Comparison of ENCODE assay signal across 9 cellular contexts in the genomic region with DNA sequence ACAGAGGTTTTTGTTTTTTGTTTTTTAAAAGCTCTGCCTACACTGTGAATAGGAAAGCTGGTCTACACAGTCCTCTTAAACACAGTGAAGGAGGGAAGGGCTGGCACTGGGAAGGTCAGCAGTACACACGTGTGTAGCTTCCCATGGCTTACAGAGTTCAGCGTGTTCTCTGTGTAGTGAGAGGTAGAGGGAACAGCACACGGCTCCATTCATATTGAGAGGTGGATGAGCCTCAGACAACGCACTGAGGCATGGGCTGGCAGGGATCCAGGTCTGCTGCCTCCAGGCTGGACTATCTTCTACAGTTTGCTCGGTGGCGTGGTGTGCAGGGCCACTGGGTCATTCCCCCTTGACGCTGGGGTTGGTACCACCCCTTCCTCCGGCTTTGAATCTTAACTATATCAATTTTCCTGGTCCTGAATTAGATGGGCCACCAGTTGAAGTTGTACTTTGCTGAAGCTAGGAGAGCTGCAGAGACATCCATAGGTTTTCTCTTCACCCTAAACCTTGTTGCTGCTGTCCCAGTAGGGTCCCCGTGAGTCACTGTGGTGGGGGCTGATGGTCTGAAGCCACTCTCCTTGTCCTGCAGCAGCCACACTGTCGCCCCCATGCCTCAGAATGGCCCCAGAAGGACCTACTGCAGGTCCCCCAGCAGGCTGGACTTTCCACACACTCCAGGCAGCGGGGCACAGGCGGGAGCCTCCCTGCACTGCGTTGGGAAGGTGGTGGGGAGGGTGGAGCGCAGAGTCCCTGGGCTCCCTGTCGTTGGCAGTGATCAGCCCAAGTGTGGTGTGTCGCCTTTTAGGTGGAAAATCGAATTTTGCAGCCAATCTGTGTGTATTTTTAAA. TPM values are rescaled to one million over a fixed set of nuclear protein-coding genes. Genes with fewer than 3 reads are reported as not detected.
DNase-seq lines count a peak whose midpoint lies in the region; ATAC-seq and TF ChIP-seq lines count a peak whose summit lies in the region.
"Had no signal": no experiment of that assay in that cellular context is flagged by ENCODE, and none has a peak within 500 bp of the region (broad histone marks: within the 10 kb centered on the region; RNA-seq: fewer than 3 reads in every experiment).

No MANE protein-coding gene starts in this region.

- H3K27me3 ChIP-seq in body of pancreas (no peaks in the 10 kb centered on the region), ovary (no peaks in the 10 kb centered on the region)
- H3K27me3 ChIP-seq: upper lobe of left lung had no signal

- TF ChIP-seq POLR2A in body of pancreas (IDR thresholded peaks at IDR 0.05) = no peak
- no peak for TF ChIP-seq POLR2A in ovary (IDR thresholded peaks at IDR 0.05)

- H3K4me3 ChIP-seq in body of pancreas = no peak overlapping the region
- no peak overlapping the region for H3K4me3 ChIP-seq in ovary

- no peak for TF ChIP-seq EP300 in ovary (IDR thresholded peaks at IDR 0.05)

- H3K27ac Mint-ChIP-seq in activated CD4-positive, alpha-beta T cell treated with anti-CD3 and anti-CD28 coated beads for 36 hours = no peak overlapping the region

- H3K4me3 Mint-ChIP-seq in activated CD4-positive, alpha-beta T cell treated with anti-CD3 and anti-CD28 coated beads for 36 hours = peak overlapping the region; percentile 36

- H3K9me3 ChIP-seq in body of pancreas (no peaks in the 10 kb centered on the region), ovary (no peaks in the 10 kb centered on the region)
- H3K9me3 ChIP-seq: upper lobe of left lung had no signal

- H3K27ac ChIP-seq in body of pancreas (no peak overlapping the region), ovary (no peak overlapping the region)
- H3K27ac ChIP-seq: SK-N-MC had no signal

- peaks cover 10% of the 10 kb centered on the region for H3K36me3 Mint-ChIP-seq in activated CD4-positive, alpha-beta T cell treated with anti-CD3 and anti-CD28 coated beads for 36 hours (ENCODE audit: low read depth)

- peaks cover 27% of the 10 kb centered on the region for H3K4me1 ChIP-seq in body of pancreas
- H3K4me1 ChIP-seq in ovary (ENCODE audit: insufficient read depth) = peaks cover 8% of the 10 kb centered on the region

- no peaks in the 10 kb centered on the region for H3K27me3 Mint-ChIP-seq in activated CD4-positive, alpha-beta T cell treated with anti-CD3 and anti-CD28 coated beads for 36 hours

- WGBS in body of pancreas, 2 donors = 45 to 46% methylated on average over 14 to 17 of the region's 17 CpGs
- WGBS in ovary, 3 donors = 63 to 72% (median 65%) methylated on average over 17 of the region's 17 CpGs

- intact Hi-C loops in activated CD4-positive, alpha-beta T cell treated with anti-CD3 and anti-CD28 coated beads for 36 hours (cut with DNase I, micrococcal nuclease) = loop anchor here in 1 of 2 experiments (5.0 kb wide), 3 partner anchors 248 to 972 kb away; partner anchors contain the start of genes ADRM1, DIDO1 and PPDPF
- intact Hi-C loops in body of pancreas (cut with DNase I) (no loop called here), ovary (cut with DNase I) (loop anchor here in 1 of 4 donors (5.0 kb wide), 1 partner anchor 343 kb away; no protein-coding TSS in a partner anchor)

- H3K36me3 ChIP-seq in body of pancreas (replicated peaks in 1 of 2; ENCODE audit: insufficient read depth in 1 of 2, low read depth in 2 of 2) = peaks cover 10 to 19% of the 10 kb centered on the region in 2 donors
- no peaks in the 10 kb centered on the region for H3K36me3 ChIP-seq in ovary

- TF ChIP-seq CTCF in body of pancreas (IDR thresholded peaks at IDR 0.05) = no peak
- no peak for TF ChIP-seq CTCF in ovary (IDR thresholded peaks at IDR 0.05)

- DNase-seq in activated CD4-positive, alpha-beta T cell treated with anti-CD3 and anti-CD28 coated beads for 36 hours = no peak
- DNase-seq in activated CD4-positive, alpha-beta T cell treated with anti-CD3 and anti-CD28 coated beads for 1 hour = no peak
- DNase-seq in body of pancreas = peak; percentile 35 to 66 (median 52)
- peak; percentile 6 for DNase-seq in renal cortical epithelial cell (ENCODE audit: low read depth)
- no peak for DNase-seq in ovary
- DNase-seq in NCI-H510A treated with DMSO at 0.1 percent for 48 hours (lab: John Stamatoyannopoulos, UW) = no peak
- DNase-seq: NCI-H1092 treated with DMSO at 0.1 percent for 48 hours had no signal

- H3K9me3 Mint-ChIP-seq in activated CD4-positive, alpha-beta T cell treated with anti-CD3 and anti-CD28 coated beads for 36 hours (ENCODE audit: low read depth) = no peaks in the 10 kb centered on the region

- H3K4me1 Mint-ChIP-seq in activated CD4-positive, alpha-beta T cell treated with anti-CD3 and anti-CD28 coated beads for 36 hours = peaks cover 27% of the 10 kb centered on the region

- CTCF ChIA-PET in activated CD4-positive, alpha-beta T cell treated with anti-CD3 and anti-CD28 coated beads for 36 hours (lab: Charles Lee) = interaction anchor here (0.8 kb wide), 1 partner anchor 25 kb away, joined by 3 read pairs; no protein-coding TSS in a partner anchor

- POLR2A ChIA-PET in activated CD4-positive, alpha-beta T cell treated with anti-CD3 and anti-CD28 coated beads for 36 hours (lab: Charles Lee) = no interaction called here

- ATAC-seq in activated CD4-positive, alpha-beta T cell treated with anti-CD3 and anti-CD28 coated beads for 36 hours = no peak
- ATAC-seq in body of pancreas = peak; percentile 33

RNA-seq across cellular contexts. Expression of gene ARFGAP1, which starts 2.0 kb away (rescaled TPM):
- total RNA-seq in activated CD4-positive, alpha-beta T cell treated with anti-CD3 and anti-CD28 coated beads for 36 hours = 10 to 100 TPM; 73.4 to 77.6 TPM
- total RNA-seq in body of pancreas = 100 to 1,000 TPM in 1 of 2 donors, 10 to 100 TPM in 1; 52.7 to 162 TPM
- total RNA-seq in renal cortical epithelial cell = 73.5 and 74.1 TPM in 2 replicates
- total RNA-seq in ovary = 10 to 100 TPM; 40.2 to 80.2 (median 74.8) TPM
- 10 to 100 TPM; 18.9 to 59.5 TPM for polyA plus RNA-seq in ovary

RNA-seq across cellular contexts. Expression of gene COL20A1, which starts 18.4 kb away (rescaled TPM):
- under 1 TPM; 0.04 to 0.09 TPM for total RNA-seq in activated CD4-positive, alpha-beta T cell treated with anti-CD3 and anti-CD28 coated beads for 36 hours
- total RNA-seq in body of pancreas (not detected), renal cortical epithelial cell (not detected in 2 replicates), ovary (under 1 TPM in 3 of 7 donors, not detected in 4; 0.17 to 0.54 (median 0.33) TPM)
- polyA plus RNA-seq in ovary = under 1 TPM in 1 of 2 donors, not detected in 1; 0.10 TPM

RNA-seq across cellular contexts. Expression of gene NKAIN4, which starts 20.3 kb away (rescaled TPM):
- not detected for total RNA-seq in activated CD4-positive, alpha-beta T cell treated with anti-CD3 and anti-CD28 coated beads for 36 hours
- not detected for total RNA-seq in body of pancreas
- total RNA-seq in renal cortical epithelial cell = 7.5 TPM in 2 replicates
- under 1 TPM in 2 of 7 donors, not detected in 5; 0.18 to 0.24 TPM for total RNA-seq in ovary
- polyA plus RNA-seq in ovary = not detected

RNA-seq across cellular contexts. Expression of gene BIRC7, which starts 38.9 kb away (rescaled TPM):
- total RNA-seq in activated CD4-positive, alpha-beta T cell treated with anti-CD3 and anti-CD28 coated beads for 36 hours = under 1 TPM in 1 of 2 experiments, not detected in 1; 0.14 TPM
- total RNA-seq in body of pancreas (not detected), renal cortical epithelial cell (0.15 TPM in 1 of 2 replicates, not detected in the other), ovary (1 to 10 TPM in 1 of 7 donors, under 1 TPM in 1, not detected in 5; 0.60 to 1.1 TPM)
- not detected for polyA plus RNA-seq in ovary

RNA-seq across cellular contexts. Expression of gene YTHDF1, which starts 58.7 kb away (rescaled TPM):
- total RNA-seq in activated CD4-positive, alpha-beta T cell treated with anti-CD3 and anti-CD28 coated beads for 36 hours = 10 to 100 TPM; 32.2 to 32.6 TPM
- total RNA-seq in body of pancreas = 10 to 100 TPM; 15.8 to 16.2 TPM
- 18.8 and 32.8 TPM in 2 replicates for total RNA-seq in renal cortical epithelial cell
- total RNA-seq in ovary = 10 to 100 TPM; 17.6 to 39.4 (median 35.0) TPM
- polyA plus RNA-seq in ovary = 10 to 100 TPM; 17.0 to 30.5 TPM

Comparison
In these comparisons a context has a peak if more than half of its experiments do, and no peak if none do; other contexts are left out.
1. DNase-seq: peak in body of pancreas (4 of 4) and renal cortical epithelial cell (single experiment); none in activated CD4-positive, alpha-beta T cell treated with anti-CD3 and anti-CD28 coated beads for 36 hours (single experiment), activated CD4-positive, alpha-beta T cell treated with anti-CD3 and anti-CD28 coated beads for 1 hour (single experiment), ovary (0 of 5) and NCI-H510A treated with DMSO at 0.1 percent for 48 hours (single experiment).